1 cellular context compared by ENCODE assay signal in genomic region chr12:116384629-116385485, GRCh38.
TF ChIP-seq lines count a peak whose summit lies in the region.

No MANE protein-coding gene starts in this region.

TF ChIP-seq in HCT116, 20 proteins besides CTCF, POLR2A, EP300 and RAD21 (continued from another document):
- TF ChIP-seq TCF7L2 (IDR thresholded peaks at IDR 0.05; ENCODE audit: borderline replicate concordance, extremely low read depth, insufficient read depth, insufficient read length) (no peak), JUND (IDR thresholded peaks at IDR 0.05) (no peak), SRF (IDR thresholded peaks at IDR 0.05; ENCODE audit: low read depth) (no peak), CEBPB (IDR thresholded peaks at IDR 0.05; ENCODE audit: low read depth) (no peak), SIN3A (IDR thresholded peaks at IDR 0.05; ENCODE audit: low read depth) (no peak), SP1 (IDR thresholded peaks at IDR 0.05; ENCODE audit: low read depth) (no peak), EGR1 (IDR thresholded peaks at IDR 0.05; ENCODE audit: low read depth) (no peak), CBX3 (IDR thresholded peaks at IDR 0.05; ENCODE audit: low read depth) (no peak), EZH2phosphoT487 (IDR thresholded peaks at IDR 0.05; ENCODE audit: borderline replicate concordance) (no peak), POLR2AphosphoS5 (IDR thresholded peaks at IDR 0.05; ENCODE audit: low read depth, low read length) (no peak), YY1 (IDR thresholded peaks at IDR 0.05; ENCODE audit: extremely low read depth, insufficient replicate concordance, low read depth, low read length) (no peak), ELF1 (IDR thresholded peaks at IDR 0.05; ENCODE audit: borderline replicate concordance, low read depth) (no peak)
- TF ChIP-seq, protein P1, sequence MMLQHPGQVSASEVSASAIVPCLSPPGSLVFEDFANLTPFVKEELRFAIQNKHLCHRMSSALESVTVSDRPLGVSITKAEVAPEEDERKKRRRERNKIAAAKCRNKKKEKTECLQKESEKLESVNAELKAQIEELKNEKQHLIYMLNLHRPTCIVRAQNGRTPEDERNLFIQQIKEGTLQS (IDR thresholded peaks at IDR 0.05): no peak
